ENCODE assay signal across 8 cellular contexts in genomic region chr5:151047814-151048425, GRCh38. TPM values are rescaled to one million over a fixed set of nuclear protein-coding genes. Genes with fewer than 3 reads are reported as not detected.
DNase-seq lines count a peak whose midpoint lies in the region; ATAC-seq, FAIRE-seq and TF ChIP-seq lines count a peak whose summit lies in the region.

No MANE protein-coding gene starts in this region.

- 69% methylated on average over 13 of the region's 13 CpGs for WGBS in K562 (ENCODE audit: insufficient coverage, low coverage, missing lambda C conversion rate)
- 85% methylated on average over 13 of the region's 13 CpGs for WGBS in HepG2 (ENCODE audit: low lambda C conversion rate)

- H3K9me3 ChIP-seq in AG04450 (ENCODE audit: control insufficient read depth, insufficient read depth, low read length) = no peaks in the 10 kb centered on the region
- no peaks in the 10 kb centered on the region for H3K9me3 ChIP-seq in K562 (replicated peaks; ENCODE audit: control insufficient read depth, insufficient read depth, low read depth, low read length)
- H3K9me3 ChIP-seq in HepG2 (ENCODE audit: low read length) = no peaks in the 10 kb centered on the region

- no peak for DNase-seq in AG04450 (ENCODE audit: low read depth, low spot score)
- no peak for DNase-seq in LNCaP clone FGC (ENCODE audit: low read depth)
- peak; percentile 41 to 54 (median 52) for DNase-seq in K562 (ENCODE audit: extremely low read depth in 1 of 4, low spot score in 3 of 4)
- peak; percentile 30 for DNase-seq in HepG2 (ENCODE audit: low spot score)
- DNase-seq in globus pallidus (ENCODE audit: low spot score) = no peak
- no peak for DNase-seq in dedifferentiated amniotic fluid mesenchymal stem cell (ENCODE audit: extremely low spot score)

- H3K27ac ChIP-seq in AG04450 (ENCODE audit: low read depth, low read length) (no peak overlapping the region), K562 (ENCODE audit: extremely low read depth, low read depth, low read length) (no peak overlapping the region), HepG2 (ENCODE audit: extremely low read length, insufficient read depth, low read length) (no peak overlapping the region)

- peaks cover 8% of the 10 kb centered on the region for H3K9me1 ChIP-seq in K562 (ENCODE audit: control insufficient read depth, insufficient read depth, low read length)

- H3K36me3 ChIP-seq in K562 (ENCODE audit: control insufficient read depth, insufficient read depth, low read length) = peaks cover 68% of the 10 kb centered on the region
- H3K36me3 ChIP-seq in HepG2 (replicated peaks in 1 of 2; ENCODE audit: control insufficient read depth in 1 of 2, insufficient read depth in 2 of 2, low read length in 2 of 2) = peaks cover 41 to 78% of the 10 kb centered on the region in 2 experiments

- H3K9ac ChIP-seq in K562 (ENCODE audit: insufficient read depth in 1 of 2, low read depth in 2 of 2, low read length in 2 of 2) (no peak overlapping the region), HepG2 (ENCODE audit: insufficient read depth, low read depth, low read length) (no peak overlapping the region)

- peak; percentile 53 for ATAC-seq in GM18505 (IDR thresholded peaks at IDR 0.05; ENCODE audit: unreplicated experiment)
- peak; percentile 89 for ATAC-seq in K562
- ATAC-seq in HepG2 = peak; percentile 88
- no peak for ATAC-seq in GM21528 (IDR thresholded peaks at IDR 0.05; ENCODE audit: low FRiP score, unreplicated experiment)

- CTCF ChIA-PET in AG04450 (lab: Charles Lee) (interaction anchor here (0.5 to 13.1 kb wide), 45 partner anchors 7 to 268 kb away, joined by 3 to 526 read pairs (median 5); partner anchors contain the start of genes ANXA6, GPX3 and TNIP1), K562 (lab: Yijun Ruan, JAX; ENCODE audit: low intra/inter-chr PET ratio) (interaction anchor here (0.8 to 6.0 kb wide), 4 partner anchors 11 to 117 kb away, joined by 3 to 68 read pairs (median 4); no protein-coding TSS in a partner anchor), HepG2 (lab: Yijun Ruan, JAX; ENCODE audit: low intra/inter-chr PET ratio, low total read pairs) (interaction anchor here (0.7 to 3.3 kb wide), 4 partner anchors 46 to 246 kb away, joined by 3 to 27 read pairs (median 8); no protein-coding TSS in a partner anchor)

- H2AFZ ChIP-seq in K562 (ENCODE audit: low read depth, low read length) (no peak overlapping the region), HepG2 (ENCODE audit: low read length) (no peak overlapping the region)

- in situ Hi-C loops in K562 (cut with MboI) (no loop called here), HepG2 (cut with HindIII; ENCODE audit: extremely low pct_ligation_motif_present, low pct_unique_long_range_greater_than_20kb) (loop anchor here (5.0 to 10.0 kb wide), 2 partner anchors 41 to 197 kb away; no protein-coding TSS in a partner anchor)

- TF ChIP-seq EP300 in K562 (IDR thresholded peaks at IDR 0.05; ENCODE audit: low read length) = no peak
- no peak for TF ChIP-seq EP300 in HepG2 (IDR thresholded peaks at IDR 0.05; ENCODE audit: low read depth in 2 of 2, low read length in 2 of 2)
- no peak for TF ChIP-seq EP300 in HepG2 (CRISPR knock-in tag; IDR thresholded peaks at IDR 0.05; ENCODE audit: borderline replicate concordance)

- TF ChIP-seq POLR2A in GM18505 (IDR thresholded peaks at IDR 0.05; ENCODE audit: borderline replicate concordance, extremely low read depth, insufficient read depth, insufficient read length) (no peak), K562 (conservative IDR thresholded peaks at IDR 0.05) (no peak), HepG2 (IDR thresholded peaks at IDR 0.05; ENCODE audit: insufficient read depth in 1 of 2, low read depth in 2 of 2, low read length in 2 of 2) (no peak)

- POLR2A ChIA-PET in AG04450 (lab: Yijun Ruan, JAX) = no interaction called here
- POLR2A ChIA-PET in K562 (lab: Yijun Ruan, JAX) = interaction anchor here (0.7 to 1.8 kb wide), 6 partner anchors 10 to 227 kb away, joined by 3 read pairs; partner anchors contain the start of gene ANXA6
- POLR2A ChIA-PET in HepG2 (lab: Yijun Ruan, JAX) = interaction anchor here (0.7 kb wide), 1 partner anchor 27 kb away, joined by 3 read pairs; no protein-coding TSS in a partner anchor

- H3K79me2 ChIP-seq in K562 (ENCODE audit: control insufficient read depth, insufficient read depth, low read length) (no peaks in the 10 kb centered on the region), HepG2 (ENCODE audit: insufficient read depth, low read length) (no peaks in the 10 kb centered on the region)

- BruUV-seq in K562 (replicated peaks; lab: Mats Ljungman, UMichigan) (no TSS peak), HepG2 (replicated peaks; lab: Mats Ljungman, UMichigan) (no TSS peak)

- intact Hi-C loops in K562 (cut with micrococcal nuclease) = loop anchor here (1.0 kb wide), 1 partner anchor 46 kb away; no protein-coding TSS in a partner anchor
- intact Hi-C loops in HepG2 (cut with micrococcal nuclease; ENCODE audit: unreplicated experiment) = loop anchor here (1.0 kb wide), 1 partner anchor 46 kb away; no protein-coding TSS in a partner anchor

- TF ChIP-seq CTCF in AG04450 (IDR thresholded peaks at IDR 0.05; ENCODE audit: low read depth, low read length) (peak; percentile 83), LNCaP clone FGC (IDR thresholded peaks at IDR 0.05; ENCODE audit: control insufficient read depth, extremely low read depth, insufficient read depth) (peak; percentile 76), K562 (IDR thresholded peaks at IDR 0.05 in 2 of 3, conservative IDR thresholded peaks at IDR 0.05 in 1 of 3; ENCODE audit: insufficient read depth in 2 of 3, low read depth in 1 of 3, low read length in 3 of 3) (peak; percentile 84 to 98 (median 92)), HepG2 (CRISPR knock-in tag; IDR thresholded peaks at IDR 0.05) (peak; percentile 91)

- FAIRE-seq in K562 (lab: Jason Lieb, UNC) (no peak), HepG2 (lab: Jason Lieb, UNC) (no peak)

- H3K27me3 ChIP-seq in AG04450 (ENCODE audit: control insufficient read depth, insufficient read depth, low read length) (no peaks in the 10 kb centered on the region), K562 (ENCODE audit: control insufficient read depth in 2 of 2, insufficient read depth in 2 of 2, low read length in 2 of 2) (no peaks in the 10 kb centered on the region), HepG2 (ENCODE audit: control insufficient read depth in 1 of 2, insufficient read depth in 2 of 2, low read length in 2 of 2) (no peaks in the 10 kb centered on the region)

- H3K4me3 ChIP-seq in AG04450 (ENCODE audit: low read depth, low read length) = no peak overlapping the region
- no peak overlapping the region for H3K4me3 ChIP-seq in LNCaP clone FGC (ENCODE audit: low read depth, low read length)
- no peak overlapping the region for H3K4me3 ChIP-seq in K562
- no peak overlapping the region for H3K4me3 ChIP-seq in HepG2 (replicated peaks in 1 of 3; ENCODE audit: insufficient read depth in 1 of 3, low read depth in 2 of 3, low read length in 3 of 3)

- H3K4me2 ChIP-seq in K562 (ENCODE audit: insufficient read depth, low read length) (no peak overlapping the region), HepG2 (ENCODE audit: low read depth, low read length) (no peak overlapping the region)

- TF ChIP-seq RAD21 in K562 (CRISPR knock-in tag; conservative IDR thresholded peaks at IDR 0.05 in 1 of 2, IDR thresholded peaks at IDR 0.05 in 1 of 2) (peak; percentile 30 to 79; a peak in 3 of 4 replicates), HepG2 (CRISPR knock-in tag; IDR thresholded peaks at IDR 0.05) (no peak; the same call in 1 of the 2 replicates)

- H4K20me1 ChIP-seq in K562 (replicated peaks; ENCODE audit: control insufficient read depth, insufficient read depth, low read length) (0 out of 2 replicates have a peak, but pooled peaks cover 4% of the 10 kb centered on the region), HepG2 (ENCODE audit: insufficient read depth, low read length) (peaks cover 3% of the 10 kb centered on the region; the same call in 1 of the 2 replicates)

- H3K4me1 ChIP-seq in K562 (replicated peaks in 1 of 2; ENCODE audit: control insufficient read depth in 2 of 2, insufficient read depth in 2 of 2, low read length in 2 of 2) (no peaks in the 10 kb centered on the region), HepG2 (ENCODE audit: insufficient read depth, low read length) (no peaks in the 10 kb centered on the region)

RNA-seq across cellular contexts. Expression of gene GPX3, which starts 27.5 kb away (rescaled TPM):
- 3.7 TPM in 2 replicates for polyA plus RNA-seq in AG04450 (2011; rRNA removed)
- polyA minus RNA-seq in AG04450 (2011; rRNA and poly(A)+ RNA removed) = 1.6 and 2.8 TPM in 2 replicates
- 0.28 and 0.32 TPM in 2 replicates for total RNA-seq in K562 (2011; cell fraction: chromatin; rRNA removed; ENCODE audit: low replicate concordance)
- total RNA-seq in K562 (2011; cell fraction: nucleolus; rRNA removed) = 0.83 TPM in 1 of 2 replicates, not detected in the other
- total RNA-seq in K562 (2011; cell fraction: nucleoplasm; rRNA removed) = not detected in 2 replicates
- total RNA-seq in K562 (2014; rRNA removed) = not detected in 2 replicates
- not detected in 2 replicates for total RNA-seq in K562 (2014; rRNA removed; fragmentation: Illumina TruSeq; extraction: Trizol)
- not detected in 2 replicates for total RNA-seq in K562 (2015; rRNA removed; fragmentation: Illumina TruSeq; extraction: Trizol)
- total RNA-seq in K562 (2021) = 0.72 and 0.86 TPM in 2 replicates
- 0.16 TPM in 1 of 2 replicates, not detected in the other for polyA plus RNA-seq in K562 (2011; rRNA removed)
- 0.10 and 0.44 TPM in 2 replicates for polyA plus RNA-seq in K562 (2011; cell fraction: cytosol; rRNA removed)
- 0.10 TPM in 1 of 2 replicates, not detected in the other for polyA plus RNA-seq in K562 (2011; cell fraction: nucleus; rRNA removed)
- polyA plus RNA-seq in K562 (2012) = 0.87 and 2.2 TPM in 2 replicates
- 0.25 TPM in 1 of 2 replicates, not detected in the other for polyA plus RNA-seq in K562 (2014; fragmentation: Illumina TruSeq; extraction: Trizol)
- polyA plus RNA-seq in K562 (2014; fragmentation: Nextera tagmentation; extraction: Ambion mirVana) = not detected
- not detected in 2 replicates for polyA plus RNA-seq in K562 (2014; rRNA removed)
- not detected in 2 replicates for polyA minus RNA-seq in K562 (2011; rRNA and poly(A)+ RNA removed)
- polyA minus RNA-seq in K562 (2011; cell fraction: cytosol; rRNA and poly(A)+ RNA removed) = 2.3 TPM in 1 of 2 replicates, not detected in the other
- not detected in 2 replicates for polyA minus RNA-seq in K562 (2011; cell fraction: nucleus; rRNA and poly(A)+ RNA removed)
- total RNA-seq in HepG2 (2016; rRNA removed; fragmentation: Illumina TruSeq; extraction: Trizol) = 31.9 and 33.8 TPM in 2 replicates
- 15.0 and 22.4 TPM in 2 replicates for total RNA-seq in HepG2 (2016; cell fraction: cytosol; rRNA removed; fragmentation: Illumina TruSeq; extraction: Trizol; ENCODE audit: low read depth)
- total RNA-seq in HepG2 (2016; cell fraction: insoluble cytoplasmic fraction; rRNA removed; fragmentation: Illumina TruSeq; extraction: Trizol) = 27.5 and 35.1 TPM in 2 replicates
- total RNA-seq in HepG2 (2016; cell fraction: membrane; rRNA removed; fragmentation: Illumina TruSeq; extraction: Trizol) = 43.3 and 53.5 TPM in 2 replicates
- 37.4 and 44.4 TPM in 2 replicates for total RNA-seq in HepG2 (2016; cell fraction: nucleus; rRNA removed; fragmentation: Illumina TruSeq; extraction: Trizol)
- polyA plus RNA-seq in HepG2 (2011; rRNA removed) = 1,506 and 1,892 TPM in 2 replicates
- 1,827 and 1,911 TPM in 2 replicates for polyA plus RNA-seq in HepG2 (2011; cell fraction: cytosol; rRNA removed)
- polyA plus RNA-seq in HepG2 (2011; cell fraction: nucleus; rRNA removed) = 579 and 581 TPM in 2 replicates
- 440 and 606 TPM in 2 replicates for polyA plus RNA-seq in HepG2 (2012)
- polyA plus RNA-seq in HepG2 (2016; cell fraction: cytosol; fragmentation: Illumina TruSeq; extraction: Trizol; ENCODE audit: low read depth) = 58.7 and 88.7 TPM in 2 replicates
- polyA plus RNA-seq in HepG2 (2016; cell fraction: insoluble cytoplasmic fraction; fragmentation: Illumina TruSeq; extraction: Trizol; ENCODE audit: low read depth) = 65.0 and 89.5 TPM in 2 replicates
- polyA plus RNA-seq in HepG2 (2016; cell fraction: membrane; fragmentation: Illumina TruSeq; extraction: Trizol; ENCODE audit: low read depth) = 111 and 130 TPM in 2 replicates
- 94.5 and 99.0 TPM in 2 replicates for polyA plus RNA-seq in HepG2 (2016; cell fraction: nucleus; fragmentation: Illumina TruSeq; extraction: Trizol; ENCODE audit: insufficient read depth, low read depth)
- polyA minus RNA-seq in HepG2 (2011; rRNA and poly(A)+ RNA removed; ENCODE audit: low replicate concordance) = 1.3 and 2,208 TPM in 2 replicates
- polyA minus RNA-seq in HepG2 (2011; cell fraction: cytosol; rRNA and poly(A)+ RNA removed) = 329 and 350 TPM in 2 replicates
- 159 and 243 TPM in 2 replicates for polyA minus RNA-seq in HepG2 (2011; cell fraction: nucleus; rRNA and poly(A)+ RNA removed)

RNA-seq across cellular contexts. Expression of gene TNIP1, which starts 32.9 kb away (rescaled TPM):
- 42.6 and 49.2 TPM in 2 replicates for polyA plus RNA-seq in AG04450 (2011; rRNA removed)
- polyA minus RNA-seq in AG04450 (2011; rRNA and poly(A)+ RNA removed) = 67.8 and 79.9 TPM in 2 replicates
- 107 and 139 TPM in 2 replicates for total RNA-seq in K562 (2011; cell fraction: chromatin; rRNA removed; ENCODE audit: low replicate concordance)
- total RNA-seq in K562 (2011; cell fraction: nucleolus; rRNA removed) = 57.9 and 62.4 TPM in 2 replicates
- 79.0 and 111 TPM in 2 replicates for total RNA-seq in K562 (2011; cell fraction: nucleoplasm; rRNA removed)
- 40.5 and 41.2 TPM in 2 replicates for total RNA-seq in K562 (2014; rRNA removed)
- total RNA-seq in K562 (2014; rRNA removed; fragmentation: Illumina TruSeq; extraction: Trizol) = 13.9 and 18.4 TPM in 2 replicates
- 24.1 and 24.5 TPM in 2 replicates for total RNA-seq in K562 (2015; rRNA removed; fragmentation: Illumina TruSeq; extraction: Trizol)
- total RNA-seq in K562 (2021) = 41.0 and 42.6 TPM in 2 replicates
- polyA plus RNA-seq in K562 (2011; rRNA removed) = 26.9 and 35.4 TPM in 2 replicates
- 23.2 and 26.3 TPM in 2 replicates for polyA plus RNA-seq in K562 (2011; cell fraction: cytosol; rRNA removed)
- 43.5 and 44.0 TPM in 2 replicates for polyA plus RNA-seq in K562 (2011; cell fraction: nucleus; rRNA removed)
- 37.0 and 57.9 TPM in 2 replicates for polyA plus RNA-seq in K562 (2012)
- 25.3 and 26.4 TPM in 2 replicates for polyA plus RNA-seq in K562 (2014; fragmentation: Illumina TruSeq; extraction: Trizol)
- under 1 TPM; 0.46 to 0.99 TPM for polyA plus RNA-seq in K562 (2014; fragmentation: Nextera tagmentation; extraction: Ambion mirVana)
- 24.6 and 33.5 TPM in 2 replicates for polyA plus RNA-seq in K562 (2014; rRNA removed)
- 50.2 and 55.3 TPM in 2 replicates for polyA minus RNA-seq in K562 (2011; rRNA and poly(A)+ RNA removed)
- polyA minus RNA-seq in K562 (2011; cell fraction: cytosol; rRNA and poly(A)+ RNA removed) = 31.5 and 54.0 TPM in 2 replicates
- polyA minus RNA-seq in K562 (2011; cell fraction: nucleus; rRNA and poly(A)+ RNA removed) = 33.0 and 56.4 TPM in 2 replicates
- total RNA-seq in HepG2 (2016; rRNA removed; fragmentation: Illumina TruSeq; extraction: Trizol) = 26.2 and 29.8 TPM in 2 replicates
- 11.3 and 13.0 TPM in 2 replicates for total RNA-seq in HepG2 (2016; cell fraction: cytosol; rRNA removed; fragmentation: Illumina TruSeq; extraction: Trizol; ENCODE audit: low read depth)
- total RNA-seq in HepG2 (2016; cell fraction: insoluble cytoplasmic fraction; rRNA removed; fragmentation: Illumina TruSeq; extraction: Trizol) = 22.8 and 24.5 TPM in 2 replicates
- total RNA-seq in HepG2 (2016; cell fraction: membrane; rRNA removed; fragmentation: Illumina TruSeq; extraction: Trizol) = 28.9 and 33.7 TPM in 2 replicates
- total RNA-seq in HepG2 (2016; cell fraction: nucleus; rRNA removed; fragmentation: Illumina TruSeq; extraction: Trizol) = 16.2 and 22.2 TPM in 2 replicates
- 45.9 and 48.7 TPM in 2 replicates for polyA plus RNA-seq in HepG2 (2011; rRNA removed)
- polyA plus RNA-seq in HepG2 (2011; cell fraction: cytosol; rRNA removed) = 40.8 and 45.3 TPM in 2 replicates
- 57.3 and 59.8 TPM in 2 replicates for polyA plus RNA-seq in HepG2 (2011; cell fraction: nucleus; rRNA removed)
- polyA plus RNA-seq in HepG2 (2012) = 52.5 and 57.8 TPM in 2 replicates
- 16.8 and 17.8 TPM in 2 replicates for polyA plus RNA-seq in HepG2 (2016; cell fraction: cytosol; fragmentation: Illumina TruSeq; extraction: Trizol; ENCODE audit: low read depth)
- polyA plus RNA-seq in HepG2 (2016; cell fraction: insoluble cytoplasmic fraction; fragmentation: Illumina TruSeq; extraction: Trizol; ENCODE audit: low read depth) = 26.4 and 35.7 TPM in 2 replicates
- 31.5 and 33.1 TPM in 2 replicates for polyA plus RNA-seq in HepG2 (2016; cell fraction: membrane; fragmentation: Illumina TruSeq; extraction: Trizol; ENCODE audit: low read depth)
- polyA plus RNA-seq in HepG2 (2016; cell fraction: nucleus; fragmentation: Illumina TruSeq; extraction: Trizol; ENCODE audit: insufficient read depth, low read depth) = 29.8 and 34.0 TPM in 2 replicates
- 45.2 and 73.0 TPM in 2 replicates for polyA minus RNA-seq in HepG2 (2011; rRNA and poly(A)+ RNA removed; ENCODE audit: low replicate concordance)
- 45.8 and 51.1 TPM in 2 replicates for polyA minus RNA-seq in HepG2 (2011; cell fraction: cytosol; rRNA and poly(A)+ RNA removed)
- 50.0 and 60.3 TPM in 2 replicates for polyA minus RNA-seq in HepG2 (2011; cell fraction: nucleus; rRNA and poly(A)+ RNA removed)

Comparison
In these comparisons a context has a peak if more than half of its experiments do, and no peak if none do; other contexts are left out.
1. DNase-seq: peak in K562 (4 of 4) and HepG2 (single experiment); none in AG04450 (single experiment), LNCaP clone FGC (single experiment), globus pallidus (single experiment) and dedifferentiated amniotic fluid mesenchymal stem cell (single experiment).
2. RNA of gene GPX3, which starts 27.5 kb away (polyA plus RNA-seq): 58.7 to 1,911 TPM in HepG2; 3.7 TPM in AG04450 and 0.10 to 2.2 TPM in K562; every median in the first group is over 10 times any median in the second.
3. Peak in every context shown above with its lines, with median percentiles within 50 percentile points of each other: CTCF ChIP-seq.